In genomic region chr11:126231725-126232459, GRCh38 we compare ENCODE assay signal across 11 cellular contexts. TPM values are rescaled to one million over a fixed set of nuclear protein-coding genes. Genes with fewer than 3 reads are reported as not detected.
DNase-seq lines count a peak whose midpoint lies in the region; ATAC-seq and TF ChIP-seq lines count a peak whose summit lies in the region.
"Had no signal": no experiment of that assay in that cellular context is flagged by ENCODE, and none has a peak within 500 bp of the region (broad histone marks: within the 10 kb centered on the region; RNA-seq: fewer than 3 reads in every experiment).

No MANE protein-coding gene starts in this region.

- no peak overlapping the region for H3K27ac ChIP-seq in breast epithelium
- H3K27ac ChIP-seq in upper lobe of left lung: peak overlapping the region in 2 of 4 donors; percentile 26 to 42

- WGBS in upper lobe of left lung, 2 donors: 56 to 60% methylated on average over 6 of the region's 6 CpGs

- no peak overlapping the region for H3K4me3 Mint-ChIP-seq in MCF 10A (ENCODE audit: unreplicated experiment)
- H3K4me3 Mint-ChIP-seq: activated naive CD8-positive, alpha-beta T cell had no signal

- H3K4me3 ChIP-seq in breast epithelium (no peak overlapping the region), upper lobe of left lung (no peak overlapping the region)

- BruUV-seq in MCF 10A (replicated peaks; lab: Mats Ljungman, UMichigan): no TSS peak

- no peak overlapping the region for H3K27ac Mint-ChIP-seq in MCF 10A (ENCODE audit: low read depth, unreplicated experiment)
- H3K27ac Mint-ChIP-seq: activated naive CD8-positive, alpha-beta T cell had no signal

- POLR2A ChIA-PET in MCF 10A (lab: Yijun Ruan, JAX): interaction anchor here (2.9 to 3.1 kb wide), 2 partner anchors 20 to 36 kb away, joined by 9 to 14 read pairs; partner anchors contain the start of genes FAM118B, FOXRED1, RPUSD4 and SRPRA

- intact Hi-C loops in MCF 10A (cut with micrococcal nuclease) (no loop called here), breast epithelium (cut with DNase I; ENCODE audit: low total_unique reads) (loop anchor here (5.0 kb wide), 1 partner anchor 1460 kb away; no protein-coding TSS in a partner anchor)

- H3K9me3 Mint-ChIP-seq in MCF 10A (ENCODE audit: unreplicated experiment): no peaks in the 10 kb centered on the region

- DNase-seq in MCF 10A (ENCODE audit: unreplicated experiment) (peak; percentile 18), breast epithelium (ENCODE audit: low spot score in 2 of 2) (no peak), amniotic epithelial cell (ENCODE audit: low read depth) (peak; percentile 70), iris pigment epithelial cell (ENCODE audit: low read depth) (peak; percentile 75), upper lobe of left lung (no peak), kidney glomerular epithelial cell (lab: John Stamatoyannopoulos, UW) (no peak), kidney tubule cell (ENCODE audit: low spot score) (no peak)
- DNase-seq: NCI-H748 treated with DMSO at 0.1 percent for 48 hours, nucleus accumbens had no signal

- no peaks in the 10 kb centered on the region for H3K36me3 ChIP-seq in breast epithelium
- peaks cover 0 to 27% (median 11%) of the 10 kb centered on the region in 4 donors for H3K36me3 ChIP-seq in upper lobe of left lung

- CTCF ChIA-PET in MCF 10A (lab: Yijun Ruan, JAX): interaction anchor here (1.3 kb wide), 1 partner anchor 22 kb away, joined by 3 read pairs; no protein-coding TSS in a partner anchor

- no peak for TF ChIP-seq POLR2A in breast epithelium (IDR thresholded peaks at IDR 0.05)
- no peak for TF ChIP-seq POLR2A in upper lobe of left lung (IDR thresholded peaks at IDR 0.05)

- peaks cover 31% of the 10 kb centered on the region for H3K36me3 Mint-ChIP-seq in MCF 10A (ENCODE audit: insufficient read depth, unreplicated experiment)

- TF ChIP-seq CTCF in MCF 10A (IDR thresholded peaks at IDR 0.05; ENCODE audit: unreplicated experiment): no peak
- TF ChIP-seq CTCF in breast epithelium (IDR thresholded peaks at IDR 0.05): no peak
- no peak for TF ChIP-seq CTCF in upper lobe of left lung (IDR thresholded peaks at IDR 0.05)

- H3K4me1 ChIP-seq in breast epithelium (no peaks in the 10 kb centered on the region), upper lobe of left lung (peaks cover 11 to 14% (median 12%) of the 10 kb centered on the region in 4 donors)

- TF ChIP-seq EP300 in upper lobe of left lung (IDR thresholded peaks at IDR 0.05): peak in 1 of 4 donors; percentile 64

- ATAC-seq in upper lobe of left lung (ENCODE audit: low FRiP score in 2 of 2) (peak; percentile 57 to 75), GM18502 (IDR thresholded peaks at IDR 0.05; ENCODE audit: poor library complexity, unreplicated experiment) (no peak)

- H3K9me3 ChIP-seq in breast epithelium (no peaks in the 10 kb centered on the region), upper lobe of left lung (no peaks in the 10 kb centered on the region)

- H3K27me3 ChIP-seq in breast epithelium (no peaks in the 10 kb centered on the region), upper lobe of left lung (no peaks in the 10 kb centered on the region)

- H3K27me3 Mint-ChIP-seq in MCF 10A (ENCODE audit: insufficient read depth, unreplicated experiment): no peaks in the 10 kb centered on the region
- H3K27me3 Mint-ChIP-seq: activated naive CD8-positive, alpha-beta T cell had no signal

- H3K4me1 Mint-ChIP-seq in MCF 10A (ENCODE audit: insufficient read depth, unreplicated experiment): no peaks in the 10 kb centered on the region

RNA-seq across cellular contexts. Expression of gene FAM118B, which starts 20.3 kb away (rescaled TPM):
- total RNA-seq in MCF 10A (2022): 8.3 and 13.4 TPM in 2 replicates
- 10 to 100 TPM; 14.4 to 19.0 (median 18.7) TPM for total RNA-seq in breast epithelium
- total RNA-seq in upper lobe of left lung: 10 to 100 TPM in 5 of 6 donors, 1 to 10 TPM in 1; 9.2 to 36.7 (median 31.2) TPM

RNA-seq across cellular contexts. Expression of gene RPUSD4, which starts 20.4 kb away (rescaled TPM):
- total RNA-seq in MCF 10A (2022): 19.4 and 26.7 TPM in 2 replicates
- 10 to 100 TPM; 21.4 to 29.1 (median 27.5) TPM for total RNA-seq in breast epithelium
- total RNA-seq in upper lobe of left lung: 10 to 100 TPM; 13.7 to 32.5 (median 20.5) TPM

RNA-seq across cellular contexts. Expression of gene SRPRA, which starts 36.8 kb away (rescaled TPM):
- total RNA-seq in MCF 10A (2022) (176 and 258 TPM in 2 replicates), breast epithelium (10 to 100 TPM; 75.2 to 90.6 (median 84.9) TPM), upper lobe of left lung (100 to 1,000 TPM in 5 of 6 donors, 10 to 100 TPM in 1; 76.0 to 131 (median 113) TPM)

RNA-seq across cellular contexts. Expression of gene FOXRED1, which starts 37.1 kb away (rescaled TPM):
- total RNA-seq in MCF 10A (2022) (28.2 and 37.2 TPM in 2 replicates), breast epithelium (10 to 100 TPM; 13.1 to 23.3 (median 16.6) TPM), upper lobe of left lung (10 to 100 TPM; 10.9 to 20.7 (median 17.8) TPM)

RNA-seq across cellular contexts. Expression of gene TIRAP, which starts 51.0 kb away (rescaled TPM):
- 11.9 and 14.0 TPM in 2 replicates for total RNA-seq in MCF 10A (2022)
- total RNA-seq in breast epithelium: 10 to 100 TPM in 2 of 3 donors, 1 to 10 TPM in 1; 8.9 to 11.1 (median 10.9) TPM
- 10 to 100 TPM in 4 of 6 donors, 1 to 10 TPM in 2; 9.3 to 14.8 (median 11.6) TPM for total RNA-seq in upper lobe of left lung

Comparison
In these comparisons a context has a peak if more than half of its experiments do, and no peak if none do; other contexts are left out.
1. DNase-seq: peak in MCF 10A (single experiment), amniotic epithelial cell (single experiment) and iris pigment epithelial cell (single experiment); none in breast epithelium (0 of 2), upper lobe of left lung (0 of 2), kidney glomerular epithelial cell (single experiment) and kidney tubule cell (single experiment).